Comparison of ENCODE assay signal across 7 cellular contexts in the genomic region with DNA sequence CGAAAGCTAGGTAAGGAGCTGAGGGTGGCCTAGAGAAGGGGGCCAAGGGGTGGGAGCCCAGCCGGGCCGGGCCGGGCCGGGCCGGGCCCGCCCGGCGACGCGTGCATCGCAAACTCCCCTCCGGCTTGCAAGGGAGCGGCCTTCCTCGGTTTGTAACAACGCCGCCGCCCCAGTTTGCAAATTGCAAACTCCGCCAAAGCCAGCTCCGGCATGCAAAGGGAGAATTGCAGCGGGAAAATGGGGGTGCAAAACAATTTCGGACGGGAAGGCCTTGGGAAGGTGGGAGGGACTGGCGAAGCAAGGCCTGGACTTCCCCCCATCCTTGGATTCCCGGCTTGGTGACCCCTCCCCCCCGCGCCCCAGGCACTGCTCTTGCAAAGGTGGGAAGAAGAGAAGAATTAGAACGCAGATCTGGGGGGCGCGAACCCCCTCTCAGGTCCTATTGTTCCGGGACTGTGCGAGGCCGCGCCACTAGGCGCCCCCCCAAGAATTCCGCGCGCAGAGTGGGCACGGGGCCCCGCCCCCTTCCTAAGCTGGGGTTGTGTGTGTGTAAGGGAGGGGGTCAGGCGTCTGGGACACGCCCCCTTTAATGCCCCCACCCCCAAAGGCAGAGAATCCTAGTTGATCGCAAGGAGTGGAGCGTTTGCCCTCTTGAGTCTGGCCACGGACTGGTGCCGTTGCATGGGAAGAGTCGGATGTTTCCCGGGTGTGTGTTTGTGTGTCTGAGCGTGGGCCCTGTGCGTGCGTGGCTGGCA. TPM values are rescaled to one million over a fixed set of nuclear protein-coding genes. Genes with fewer than 3 reads are reported as not detected.
A peak's percentile ranks its signal among the peaks of the same experiment; 100 is the strongest.
DNase-seq lines count a peak whose midpoint lies in the region; ATAC-seq and TF ChIP-seq lines count a peak whose summit lies in the region.

No MANE protein-coding gene starts in this region.

- peak overlapping the region; percentile 16; the same call in 1 of the 2 replicates for H2AFZ ChIP-seq in MM.1S (ENCODE audit: low read length)

- H3K9me3 ChIP-seq in MM.1S (replicated peaks; ENCODE audit: insufficient read depth, low read length) = no peaks in the 10 kb centered on the region

- H3K4me3 ChIP-seq in GM12864 (ENCODE audit: low read depth, low read length) (peak overlapping the region; percentile 71), MM.1S (ENCODE audit: low read length) (peak overlapping the region; percentile 94)

- H3F3A ChIP-seq in MM.1S (ENCODE audit: insufficient read depth, low read length) = peaks cover 31% of the 10 kb centered on the region

- no peaks in the 10 kb centered on the region for H3K27me3 Mint-ChIP-seq in activated B cell treated with CpG ODN at 0.5 μM for 24 hours
- no peaks in the 10 kb centered on the region for H3K27me3 Mint-ChIP-seq in memory B cell
- no peaks in the 10 kb centered on the region for H3K27me3 Mint-ChIP-seq in stimulated activated naive CD8-positive, alpha-beta T cell treated with anti-CD3 and anti-CD28 coated beads, Interleukin-15, amount 100 ng/mL, for 72 hours

- H3K4me1 Mint-ChIP-seq in activated B cell treated with CpG ODN at 0.5 μM for 24 hours (peaks cover 34% of the 10 kb centered on the region), memory B cell (peaks cover 25% of the 10 kb centered on the region)
- peaks cover 49% of the 10 kb centered on the region for H3K4me1 Mint-ChIP-seq in stimulated activated naive CD8-positive, alpha-beta T cell treated with anti-CD3 and anti-CD28 coated beads, Interleukin-15, amount 100 ng/mL, for 72 hours

- H3K9ac ChIP-seq in MM.1S (ENCODE audit: low read length) = peak overlapping the region; percentile 76

- peaks cover 49% of the 10 kb centered on the region for H3K79me2 ChIP-seq in MM.1S (ENCODE audit: low read length)

- POLR2A ChIA-PET in activated B cell treated with CpG ODN at 0.5 μM for 24 hours (lab: Charles Lee) = interaction anchor here (0.6 to 6.5 kb wide), 8 partner anchors 10 to 737 kb away, joined by 3 to 106 read pairs (median 8); a partner anchor contains a TSS

- peak overlapping the region; percentile 95 for H3K4me2 ChIP-seq in MM.1S (ENCODE audit: low read depth, low read length)

- no peaks in the 10 kb centered on the region for H3K9me2 ChIP-seq in MM.1S (replicated peaks; ENCODE audit: insufficient read depth, low read length)

- ATAC-seq in activated B cell treated with CpG ODN at 0.5 μM for 24 hours (ENCODE audit: low read depth) (no peak), memory B cell (ENCODE audit: low read depth) (no peak), HG03159 (IDR thresholded peaks at IDR 0.05; ENCODE audit: unreplicated experiment) (no peak)
- no peak for ATAC-seq in stimulated activated naive CD8-positive, alpha-beta T cell treated with anti-CD3 and anti-CD28 coated beads, Interleukin-15, amount 100 ng/mL, for 72 hours

- intact Hi-C loops in activated B cell treated with CpG ODN at 0.5 μM for 24 hours (cut with micrococcal nuclease) = loop anchor here (2.0 to 5.0 kb wide), 8 partner anchors 73 to 955 kb away; a partner anchor contains a TSS

- H3K36me3 Mint-ChIP-seq in activated B cell treated with CpG ODN at 0.5 μM for 24 hours (ENCODE audit: low read depth) (peaks cover 19% of the 10 kb centered on the region), memory B cell (peaks cover 17% of the 10 kb centered on the region)

- no peaks in the 10 kb centered on the region for H4K20me1 ChIP-seq in MM.1S (ENCODE audit: insufficient read depth, low read length)

- no peaks in the 10 kb centered on the region for H3K27me3 ChIP-seq in MM.1S (replicated peaks; ENCODE audit: insufficient read depth, low read length)

- no peaks in the 10 kb centered on the region for H3K9me3 Mint-ChIP-seq in activated B cell treated with CpG ODN at 0.5 μM for 24 hours
- H3K9me3 Mint-ChIP-seq in memory B cell = no peaks in the 10 kb centered on the region
- H3K9me3 Mint-ChIP-seq in stimulated activated naive CD8-positive, alpha-beta T cell treated with anti-CD3 and anti-CD28 coated beads, Interleukin-15, amount 100 ng/mL, for 72 hours = no peaks in the 10 kb centered on the region

- CTCF ChIA-PET in activated B cell treated with CpG ODN at 0.5 μM for 24 hours (lab: Charles Lee) = no interaction called here

- H3K36me3 ChIP-seq in MM.1S (replicated peaks; ENCODE audit: insufficient read depth, low read length) = no peaks in the 10 kb centered on the region

- H3K27ac ChIP-seq in MM.1S (ENCODE audit: low read length) = peak overlapping the region; percentile 57; the same call in 1 of the 2 replicates

- H3K4me3 Mint-ChIP-seq in activated B cell treated with CpG ODN at 0.5 μM for 24 hours (peak overlapping the region; percentile 85), memory B cell (peak overlapping the region; percentile 71)
- H3K4me3 Mint-ChIP-seq in stimulated activated naive CD8-positive, alpha-beta T cell treated with anti-CD3 and anti-CD28 coated beads, Interleukin-15, amount 100 ng/mL, for 72 hours = peak overlapping the region; percentile 87 to 96

- TF ChIP-seq CTCF in GM12864 (IDR thresholded peaks at IDR 0.05; ENCODE audit: low read depth, low read length, missing control alignments) (no peak), MM.1S (IDR thresholded peaks at IDR 0.05; ENCODE audit: low read length) (no peak), activated B cell treated with CpG ODN at 0.5 μM for 24 hours (IDR thresholded peaks at IDR 0.05) (no peak)

- no peak for DNase-seq in GM12864 (ENCODE audit: low read depth)
- DNase-seq in MM.1S = peak; percentile 45
- peak; percentile 49 for DNase-seq in activated B cell treated with CpG ODN at 0.5 μM for 24 hours
- DNase-seq in ecto neural progenitor cell (ENCODE audit: low spot score) = peak; percentile 76
- peak in 1 of 2 donors; percentile 33 for DNase-seq in memory B cell (ENCODE audit: low spot score in 2 of 2)
- DNase-seq in stimulated activated naive CD8-positive, alpha-beta T cell treated with anti-CD3 and anti-CD28 coated beads, Interleukin-15, amount 100 ng/mL, for 72 hours = peak; percentile 58 to 71

- H3K4me1 ChIP-seq in MM.1S (ENCODE audit: low read length) = peaks cover 18% of the 10 kb centered on the region

- peak overlapping the region; percentile 89 for H3K27ac Mint-ChIP-seq in activated B cell treated with CpG ODN at 0.5 μM for 24 hours
- peak overlapping the region; percentile 71 for H3K27ac Mint-ChIP-seq in memory B cell
- H3K27ac Mint-ChIP-seq in stimulated activated naive CD8-positive, alpha-beta T cell treated with anti-CD3 and anti-CD28 coated beads, Interleukin-15, amount 100 ng/mL, for 72 hours = peak overlapping the region; percentile 84 to 92

RNA-seq across cellular contexts. Expression of a gene that starts 0.9 kb away (rescaled TPM):
- total RNA-seq in activated B cell treated with CpG ODN at 0.5 μM for 24 hours = 37.1 and 42.1 TPM in 2 replicates

RNA-seq across cellular contexts. Expression of a gene that starts 10.8 kb away (rescaled TPM):
- 1.8 and 2.2 TPM in 2 replicates for total RNA-seq in activated B cell treated with CpG ODN at 0.5 μM for 24 hours

RNA-seq across cellular contexts. Expression of a gene that starts 11.6 kb away (rescaled TPM):
- 49.9 and 54.8 TPM in 2 replicates for total RNA-seq in activated B cell treated with CpG ODN at 0.5 μM for 24 hours

RNA-seq across cellular contexts. Expression of a gene that starts 48.0 kb away (rescaled TPM):
- 4.8 and 5.1 TPM in 2 replicates for total RNA-seq in activated B cell treated with CpG ODN at 0.5 μM for 24 hours

RNA-seq across cellular contexts. Expression of a gene that starts 50.1 kb away (rescaled TPM):
- total RNA-seq in activated B cell treated with CpG ODN at 0.5 μM for 24 hours = 58.7 and 61.0 TPM in 2 replicates
